In the genomic region with DNA sequence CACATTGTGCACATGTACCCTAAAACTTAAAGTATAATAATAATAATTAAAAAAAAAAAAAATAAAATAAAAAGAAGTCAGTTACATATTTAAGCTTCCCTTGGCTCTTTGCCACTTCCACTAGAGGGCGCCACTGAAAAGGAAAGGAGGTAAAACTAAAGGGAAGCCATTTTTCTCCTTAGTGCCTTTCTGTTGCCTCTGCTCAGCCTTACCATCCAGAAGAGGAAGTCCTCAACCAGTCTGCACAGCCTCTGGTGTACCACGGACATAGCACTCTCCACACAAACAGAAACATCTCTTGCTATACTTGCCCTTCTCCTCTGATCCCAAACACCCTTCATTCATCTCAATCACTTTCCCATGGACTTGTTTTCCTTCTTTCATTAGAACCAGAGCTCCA, we compare ENCODE assay signal across 8 cellular contexts.
DNase-seq lines count a peak whose midpoint lies in the region; ATAC-seq and TF ChIP-seq lines count a peak whose summit lies in the region.

No MANE protein-coding gene starts in this region.

- H2BK120ac ChIP-seq in mesendoderm (ENCODE audit: low read depth, low read length), result no peak overlapping the region

- H3K9ac ChIP-seq in mesendoderm (ENCODE audit: low read length), result no peak overlapping the region

- no peak overlapping the region for H4K8ac ChIP-seq in mesendoderm (ENCODE audit: low read depth, low read length)

- no peak overlapping the region for H2BK5ac ChIP-seq in mesendoderm (ENCODE audit: low read length)

- H3K36me3 ChIP-seq in mesendoderm (ENCODE audit: control insufficient read depth, insufficient read depth, low read length), result no peaks in the 10 kb centered on the region

- no peaks in the 10 kb centered on the region for H3K36me3 Mint-ChIP-seq in activated CD4-positive, alpha-beta T cell treated with anti-CD3 and anti-CD28 coated beads for 36 hours (ENCODE audit: low read depth)
- no peaks in the 10 kb centered on the region for H3K36me3 Mint-ChIP-seq in stimulated activated memory B cell treated with anti-CD40 and anti-IgM and Interleukin-4, amounts not matched to agents 10 μg/mL and 1 μg/mL and 100 μg/mL, for 72 hours

- H3K4me2 ChIP-seq in mesendoderm (ENCODE audit: low read length), result no peak overlapping the region

- H3K79me1 ChIP-seq in mesendoderm (ENCODE audit: low read length), result no peaks in the 10 kb centered on the region

- H2AK5ac ChIP-seq in mesendoderm (ENCODE audit: low read length), result no peak overlapping the region

- H3K56ac ChIP-seq in mesendoderm (ENCODE audit: low read length), result no peak overlapping the region

- no peak overlapping the region for H4K5ac ChIP-seq in mesendoderm (ENCODE audit: low read length)

- WGBS in mesendoderm (ENCODE audit: extremely low coverage, insufficient coverage, low lambda C conversion rate), result no CpG with 5 or more reads among the region's 2 CpGs

- peaks cover 3% of the 10 kb centered on the region for H3K27me3 Mint-ChIP-seq in activated CD4-positive, alpha-beta T cell treated with anti-CD3 and anti-CD28 coated beads for 36 hours
- H3K27me3 Mint-ChIP-seq in stimulated activated memory B cell treated with anti-CD40 and anti-IgM and Interleukin-4, amounts not matched to agents 10 μg/mL and 1 μg/mL and 100 μg/mL, for 72 hours, result no peaks in the 10 kb centered on the region

- ATAC-seq in activated CD4-positive, alpha-beta T cell treated with anti-CD3 and anti-CD28 coated beads for 36 hours, result peak; percentile 87
- peak; percentile 89 for ATAC-seq in stimulated activated memory B cell treated with anti-CD40 and anti-IgM and Interleukin-4, amounts not matched to agents 10 μg/mL and 1 μg/mL and 100 μg/mL, for 72 hours

- no peak overlapping the region for H3K4ac ChIP-seq in mesendoderm (ENCODE audit: low read depth, low read length)

- TF ChIP-seq CTCF in coronary artery (IDR thresholded peaks at IDR 0.05), result peak; percentile 21

- no peak overlapping the region for H3K18ac ChIP-seq in mesendoderm (ENCODE audit: low read length)

- no peak overlapping the region for H2BK15ac ChIP-seq in mesendoderm (replicated peaks; ENCODE audit: low read depth)

- peaks cover 21% of the 10 kb centered on the region for H3K4me1 Mint-ChIP-seq in activated CD4-positive, alpha-beta T cell treated with anti-CD3 and anti-CD28 coated beads for 36 hours
- peaks cover 30% of the 10 kb centered on the region for H3K4me1 Mint-ChIP-seq in stimulated activated memory B cell treated with anti-CD40 and anti-IgM and Interleukin-4, amounts not matched to agents 10 μg/mL and 1 μg/mL and 100 μg/mL, for 72 hours

- no peaks in the 10 kb centered on the region for H3K79me2 ChIP-seq in mesendoderm (ENCODE audit: control insufficient read depth, insufficient read depth, low read length)

- no peaks in the 10 kb centered on the region for H3K27me3 ChIP-seq in mesendoderm (ENCODE audit: insufficient read depth, low read length, poor library complexity)

- CTCF ChIA-PET in activated CD4-positive, alpha-beta T cell treated with anti-CD3 and anti-CD28 coated beads for 36 hours (lab: Charles Lee), result interaction anchor here (0.6 to 3.8 kb wide), 30 partner anchors 9 to 339 kb away, joined by 3 to 48 read pairs (median 4); no protein-coding TSS in a partner anchor

- H3K4me1 ChIP-seq in mesendoderm (ENCODE audit: control insufficient read depth, low read depth, low read length), result no peaks in the 10 kb centered on the region

- intact Hi-C loops in activated CD4-positive, alpha-beta T cell treated with anti-CD3 and anti-CD28 coated beads for 36 hours (cut with DNase I, micrococcal nuclease), result loop anchor here (1.0 to 10.0 kb wide), 8 partner anchors 69 to 1007 kb away; a partner anchor contains a TSS

- no peak overlapping the region for H3K23ac ChIP-seq in mesendoderm (ENCODE audit: low read length)

- H3K27ac Mint-ChIP-seq in activated CD4-positive, alpha-beta T cell treated with anti-CD3 and anti-CD28 coated beads for 36 hours, result peak overlapping the region; percentile 51
- peak overlapping the region; percentile 60 for H3K27ac Mint-ChIP-seq in stimulated activated memory B cell treated with anti-CD40 and anti-IgM and Interleukin-4, amounts not matched to agents 10 μg/mL and 1 μg/mL and 100 μg/mL, for 72 hours

- POLR2A ChIA-PET in activated CD4-positive, alpha-beta T cell treated with anti-CD3 and anti-CD28 coated beads for 36 hours (lab: Charles Lee), result no interaction called here

- no peak overlapping the region for H3K4me3 ChIP-seq in coronary artery
- H3K4me3 ChIP-seq in mesendoderm (ENCODE audit: low read length), result no peak overlapping the region

- no peak overlapping the region for H3K27ac ChIP-seq in coronary artery
- no peak overlapping the region for H3K27ac ChIP-seq in mesendoderm (ENCODE audit: low read depth, low read length)

- DNase-seq in NCI-H524 (lab: John Stamatoyannopoulos, UW), result peak; percentile 2 to 44
- no peak for DNase-seq in NCI-H524 treated with DMSO at 0.1 percent for 48 hours (lab: John Stamatoyannopoulos, UW)
- DNase-seq in MV-4-11 (lab: John Stamatoyannopoulos, UW), result peak; percentile 94
- DNase-seq in activated CD4-positive, alpha-beta T cell treated with anti-CD3 and anti-CD28 coated beads for 36 hours, result peak; percentile 84
- DNase-seq in coronary artery (ENCODE audit: low spot score), result no peak
- DNase-seq in mesendoderm, result peak; percentile 86
- DNase-seq in ecto neural progenitor cell (ENCODE audit: low spot score), result no peak

- no peak overlapping the region for H3K4me3 Mint-ChIP-seq in activated CD4-positive, alpha-beta T cell treated with anti-CD3 and anti-CD28 coated beads for 36 hours
- H3K4me3 Mint-ChIP-seq in stimulated activated memory B cell treated with anti-CD40 and anti-IgM and Interleukin-4, amounts not matched to agents 10 μg/mL and 1 μg/mL and 100 μg/mL, for 72 hours, result no peak overlapping the region

- H3K9me3 Mint-ChIP-seq in activated CD4-positive, alpha-beta T cell treated with anti-CD3 and anti-CD28 coated beads for 36 hours (ENCODE audit: low read depth), result no peaks in the 10 kb centered on the region
- H3K9me3 Mint-ChIP-seq in stimulated activated memory B cell treated with anti-CD40 and anti-IgM and Interleukin-4, amounts not matched to agents 10 μg/mL and 1 μg/mL and 100 μg/mL, for 72 hours, result no peaks in the 10 kb centered on the region

Comparison
In these comparisons a context has a peak if more than half of its experiments do, and no peak if none do; other contexts are left out.
1. DNase-seq: peak in NCI-H524 (2 of 2), MV-4-11 (single experiment), activated CD4-positive, alpha-beta T cell treated with anti-CD3 and anti-CD28 coated beads for 36 hours (single experiment) and mesendoderm (single experiment); none in NCI-H524 treated with DMSO at 0.1 percent for 48 hours (single experiment), coronary artery (single experiment) and ecto neural progenitor cell (single experiment).